24 cellular contexts compared by ENCODE assay signal in genomic region chr2:31378389-31378788, GRCh38. TPM values are rescaled to one million over a fixed set of nuclear protein-coding genes. Genes with fewer than 3 reads are reported as not detected.
"Had no signal": no experiment of that assay in that cellular context is flagged by ENCODE, and none has a peak within 500 bp of the region (broad histone marks: within the 10 kb centered on the region; RNA-seq: fewer than 3 reads in every experiment).

No MANE protein-coding gene starts in this region.

- H3K36me3 ChIP-seq: adrenal gland, ascending aorta, colonic mucosa, thyroid gland, upper lobe of right lung had no signal

- H3K27ac ChIP-seq: adrenal gland, ascending aorta, colonic mucosa, thyroid gland, upper lobe of right lung had no signal

- H3K27me3 ChIP-seq: adrenal gland, ascending aorta, colonic mucosa, thyroid gland, upper lobe of right lung had no signal

- DNase-seq: activated B cell treated with CpG ODN at 0.5 μM for 24 hours; activated CD4-positive, alpha-beta T cell treated with anti-CD3 and anti-CD28 coated beads for 36 hours; activated CD4-positive, alpha-beta T cell treated with anti-CD3 and anti-CD28 coated beads, Interleukin-2, amount 50 U/mL, for 4 hours; activated CD8-positive, alpha-beta memory T cell treated with anti-CD3 and anti-CD28 coated beads for 24 hours; activated CD8-positive, alpha-beta memory T cell treated with anti-CD3 and anti-CD28 coated beads, Interleukin-2, amount 50 U/mL, for 4 hours; activated naive CD4-positive, alpha-beta T cell; activated T-cell treated with anti-CD3 and anti-CD28 coated beads, Interleukin-2, amount 50 U/mL, for 4 hours; adrenal gland; colonic mucosa; endodermal cell; foreskin fibroblast; hippocampal formation; naive thymus-derived CD8-positive, alpha-beta T cell; retina; stimulated activated CD4-positive, alpha-beta T cell treated with anti-CD3 and anti-CD28 coated beads, Interleukin-12 subunit alpha, Interleukin-12 subunit beta, amount 100 ng/mL, for 4 hours; stimulated activated CD4-positive, alpha-beta T cell treated with anti-CD3 and anti-CD28 coated beads, Interleukin-4, amount 100 ng/mL, for 4 hours; substantia nigra; SW 1271; T-helper 17 cell; thyroid gland; upper lobe of right lung had no signal

- H3K4me1 ChIP-seq: adrenal gland, ascending aorta, colonic mucosa, thyroid gland, upper lobe of right lung had no signal

- H3K4me3 ChIP-seq: adrenal gland, ascending aorta, colonic mucosa, lung, thyroid gland, upper lobe of right lung had no signal

- ATAC-seq: activated CD4-positive, alpha-beta T cell treated with anti-CD3 and anti-CD28 coated beads for 36 hours; activated T-cell treated with anti-CD3 and anti-CD28 coated beads, Interleukin-2, amount 50 U/mL, for 4 hours; naive thymus-derived CD8-positive, alpha-beta T cell; T-helper 17 cell; upper lobe of right lung had no signal

- H3K9me3 ChIP-seq: adrenal gland, ascending aorta, colonic mucosa, thyroid gland, upper lobe of right lung had no signal

RNA-seq across cellular contexts. Expression of gene XDH, which starts 36.2 kb away (rescaled TPM):
- total RNA-seq: activated B cell treated with CpG ODN at 0.5 μM for 24 hours; activated T-cell treated with anti-CD3 and anti-CD28 coated beads, Interleukin-2, amount 50 U/mL, for 4 hours; activated T-helper 2 cell treated with anti-CD3 and anti-CD28 coated beads, Interferon-gamma antibody, Interleukin-2, Interleukin-4, amounts not matched to agents 10 μg/mL and 5 μg/mL and 100 μg/mL, durations not matched to agents 14 hours and 24 hours and 36 hours; adrenal gland; ascending aorta; naive thymus-derived CD8-positive, alpha-beta T cell had no signal
- polyA plus RNA-seq: naive thymus-derived CD8-positive, alpha-beta T cell had no signal
